Comparison of ENCODE assay signal across 1 cellular context in the genomic region with DNA sequence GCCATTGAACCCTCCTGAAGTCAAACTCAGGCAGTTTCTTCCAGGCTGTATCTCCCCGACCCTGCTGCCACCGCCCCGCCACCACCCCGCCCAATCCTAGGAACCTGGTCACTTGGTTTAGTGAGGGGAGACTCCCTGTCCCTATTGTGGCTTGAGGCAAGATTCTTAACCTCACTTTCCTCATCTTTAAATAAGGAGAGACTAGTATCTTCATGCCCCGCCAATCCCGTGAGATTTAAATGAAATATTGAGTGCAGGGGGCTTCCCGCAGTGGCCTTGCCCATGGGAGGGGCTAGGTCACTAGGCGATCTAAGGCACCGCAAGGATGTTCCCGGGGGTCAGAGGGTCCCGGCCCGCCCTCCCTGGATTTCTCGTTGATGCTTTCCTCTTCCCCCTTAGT.
TF ChIP-seq lines count a peak whose summit lies in the region.

No MANE protein-coding gene starts in this region.

TF ChIP-seq in IMR-90, 13 proteins besides CTCF, POLR2A, EP300 and RAD21 (continued from another document):
- TF ChIP-seq, protein P1, sequence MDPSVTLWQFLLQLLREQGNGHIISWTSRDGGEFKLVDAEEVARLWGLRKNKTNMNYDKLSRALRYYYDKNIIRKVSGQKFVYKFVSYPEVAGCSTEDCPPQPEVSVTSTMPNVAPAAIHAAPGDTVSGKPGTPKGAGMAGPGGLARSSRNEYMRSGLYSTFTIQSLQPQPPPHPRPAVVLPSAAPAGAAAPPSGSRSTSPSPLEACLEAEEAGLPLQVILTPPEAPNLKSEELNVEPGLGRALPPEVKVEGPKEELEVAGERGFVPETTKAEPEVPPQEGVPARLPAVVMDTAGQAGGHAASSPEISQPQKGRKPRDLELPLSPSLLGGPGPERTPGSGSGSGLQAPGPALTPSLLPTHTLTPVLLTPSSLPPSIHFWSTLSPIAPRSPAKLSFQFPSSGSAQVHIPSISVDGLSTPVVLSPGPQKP (IDR thresholded peaks at IDR 0.05; ENCODE audit: borderline replicate concordance, low read depth, low read length): no peak
- TF ChIP-seq MAFK (IDR thresholded peaks at IDR 0.05; ENCODE audit: low read depth, low read length): no peak
